Comparison of ENCODE assay signal across 20 cellular contexts in the genomic region with DNA sequence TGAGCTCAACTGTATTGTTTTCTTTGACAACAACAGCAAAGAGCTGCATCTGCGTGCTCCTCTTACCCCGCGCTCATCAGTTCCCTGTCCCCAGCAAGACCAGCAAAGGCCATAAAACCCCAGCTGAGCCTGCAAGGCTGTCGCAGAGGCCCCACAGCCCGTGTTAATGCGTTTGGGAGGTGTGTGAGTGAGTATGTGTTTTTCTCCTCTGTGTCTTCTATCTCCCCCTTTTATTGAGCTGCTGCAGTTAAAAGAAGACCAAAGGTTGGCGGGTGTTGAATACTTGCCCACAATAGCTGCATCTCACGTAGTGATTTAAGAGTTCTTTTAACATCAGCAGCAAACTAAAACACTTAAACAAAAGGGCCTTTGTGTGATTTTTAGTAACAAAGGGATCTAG. TPM values are rescaled to one million over a fixed set of nuclear protein-coding genes. Genes with fewer than 3 reads are reported as not detected.
A peak's percentile ranks its signal among the peaks of the same experiment; 100 is the strongest.
DNase-seq lines count a peak whose midpoint lies in the region; ATAC-seq, FAIRE-seq and TF ChIP-seq lines count a peak whose summit lies in the region.
"Had no signal": no experiment of that assay in that cellular context is flagged by ENCODE, and none has a peak within 500 bp of the region (broad histone marks: within the 10 kb centered on the region; RNA-seq: fewer than 3 reads in every experiment).

No MANE protein-coding gene starts in this region.

- intact Hi-C loops in left ventricle myocardium inferior (cut with micrococcal nuclease), result no loop called here

- CTCF ChIA-PET in WTC11 (lab: Charles Lee), result interaction anchor here (1.2 to 3.6 kb wide), 4 partner anchors 27 to 138 kb away, joined by 3 to 19 read pairs (median 4); partner anchors contain the start of gene CNKSR3
- CTCF ChIA-PET in activated CD4-positive, alpha-beta memory T cell treated with anti-CD3 and anti-CD28 coated beads, Interleukin-2, amount 10 ng/mL, durations not matched to agents 7 days and 5 days (lab: Charles Lee), result no interaction called here

- DNase-seq in NCI-H146 (lab: John Stamatoyannopoulos, UW) (peak; percentile 35), WTC11 (ENCODE audit: low spot score) (no peak), medulla oblongata (ENCODE audit: extremely low spot score) (peak; percentile 19), small intestine (peak; percentile 65), left ventricle myocardium inferior (no peak), DMS114 treated with DMSO at 0.1 percent for 48 hours (lab: John Stamatoyannopoulos, UW; ENCODE audit: unreplicated experiment) (no peak)
- DNase-seq in activated CD4-positive, alpha-beta memory T cell treated with anti-CD3 and anti-CD28 coated beads, Interleukin-2, amount 10 ng/mL, durations not matched to agents 7 days and 5 days, result no peak
- DNase-seq: brain microvascular endothelial cell; DMS 273 treated with DMSO at 0.1 percent for 48 hours; gastrocnemius medialis; Karpas-422; NCI-H1694 treated with DMSO at 0.1 percent for 48 hours; NCI-H524; stimulated activated CD4-positive, alpha-beta T cell treated with anti-CD3 and anti-CD28 coated beads, Interleukin-4, amount 100 ng/mL, for 4 hours; thyroid gland had no signal

- FAIRE-seq in small intestine (lab: Jason Lieb, UNC), result no peak

- H3K9me3 ChIP-seq in small intestine (ENCODE audit: control insufficient read depth, low read depth), result no peaks in the 10 kb centered on the region
- H3K9me3 ChIP-seq in left ventricle myocardium inferior (replicated peaks), result no peaks in the 10 kb centered on the region
- H3K9me3 ChIP-seq: BLaER1 treated with 17β-estradiol and CSF1 and Interleukin-3, amounts not matched to agents 10 nM and 100 nM; gastrocnemius medialis; neutrophil; thyroid gland had no signal

- ATAC-seq in WTC11, result peak; percentile 50
- ATAC-seq: gastrocnemius medialis had no signal

- H3K4me3 ChIP-seq in small intestine (ENCODE audit: low read depth in 1 of 2, low read length in 2 of 2), result no peak overlapping the region
- H3K4me3 ChIP-seq in left ventricle myocardium inferior, result no peak overlapping the region
- H3K4me3 ChIP-seq: BLaER1 treated with 17β-estradiol and CSF1 and Interleukin-3, amounts not matched to agents 10 nM and 100 nM; gastrocnemius medialis; lung; thyroid gland had no signal

- H3K36me3 ChIP-seq in small intestine (ENCODE audit: control insufficient read depth in 2 of 2, insufficient read depth in 2 of 2, low read length in 2 of 2) (no peaks in the 10 kb centered on the region), left ventricle myocardium inferior (no peaks in the 10 kb centered on the region)
- H3K36me3 ChIP-seq: BLaER1 treated with 17β-estradiol and CSF1 and Interleukin-3, amounts not matched to agents 10 nM and 100 nM; brain microvascular endothelial cell; gastrocnemius medialis; neutrophil; thyroid gland had no signal

- TF ChIP-seq CTCF in WTC11 (IDR thresholded peaks at IDR 0.05) (no peak), left ventricle myocardium inferior (IDR thresholded peaks at IDR 0.05; ENCODE audit: borderline replicate concordance) (no peak)

- H3K27ac ChIP-seq in small intestine (ENCODE audit: low read depth in 1 of 2, low read length in 1 of 2) (no peak overlapping the region), left ventricle myocardium inferior (replicated peaks) (no peak overlapping the region)
- H3K27ac ChIP-seq: BLaER1 treated with 17β-estradiol and CSF1 and Interleukin-3, amounts not matched to agents 10 nM and 100 nM; brain microvascular endothelial cell; epithelial cell of prostate; gastrocnemius medialis; neutrophil; thyroid gland had no signal

- H3K9me3 Mint-ChIP-seq in WTC11, result no peaks in the 10 kb centered on the region
- no peaks in the 10 kb centered on the region for H3K9me3 Mint-ChIP-seq in activated CD4-positive, alpha-beta memory T cell treated with anti-CD3 and anti-CD28 coated beads, Interleukin-2, amount 10 ng/mL, durations not matched to agents 7 days and 5 days

- no peaks in the 10 kb centered on the region for H3K36me3 Mint-ChIP-seq in WTC11
- no peaks in the 10 kb centered on the region for H3K36me3 Mint-ChIP-seq in activated CD4-positive, alpha-beta memory T cell treated with anti-CD3 and anti-CD28 coated beads, Interleukin-2, amount 10 ng/mL, durations not matched to agents 7 days and 5 days (ENCODE audit: low read depth)
- H3K36me3 Mint-ChIP-seq: activated naive CD8-positive, alpha-beta T cell had no signal

- H3K27me3 Mint-ChIP-seq in WTC11 (ENCODE audit: low read depth), result peaks cover 52% of the 10 kb centered on the region
- peaks cover 3% of the 10 kb centered on the region for H3K27me3 Mint-ChIP-seq in activated CD4-positive, alpha-beta memory T cell treated with anti-CD3 and anti-CD28 coated beads, Interleukin-2, amount 10 ng/mL, durations not matched to agents 7 days and 5 days
- H3K27me3 Mint-ChIP-seq: activated naive CD8-positive, alpha-beta T cell had no signal

- H3K4me3 Mint-ChIP-seq in WTC11, result no peak overlapping the region
- no peak overlapping the region for H3K4me3 Mint-ChIP-seq in activated CD4-positive, alpha-beta memory T cell treated with anti-CD3 and anti-CD28 coated beads, Interleukin-2, amount 10 ng/mL, durations not matched to agents 7 days and 5 days
- H3K4me3 Mint-ChIP-seq: activated naive CD8-positive, alpha-beta T cell had no signal

- POLR2A ChIA-PET in WTC11 (lab: Charles Lee), result interaction anchor here (1.0 kb wide), 1 partner anchor 66 kb away, joined by 3 read pairs; no protein-coding TSS in a partner anchor
- POLR2A ChIA-PET in activated CD4-positive, alpha-beta memory T cell treated with anti-CD3 and anti-CD28 coated beads, Interleukin-2, amount 10 ng/mL, durations not matched to agents 7 days and 5 days (lab: Charles Lee), result no interaction called here

- H3K4me1 ChIP-seq in small intestine (ENCODE audit: control insufficient read depth in 2 of 2, insufficient read depth in 1 of 2, low read depth in 1 of 2, low read length in 1 of 2) (no peaks in the 10 kb centered on the region), left ventricle myocardium inferior (no peaks in the 10 kb centered on the region)
- H3K4me1 ChIP-seq: BLaER1 treated with 17β-estradiol and CSF1 and Interleukin-3, amounts not matched to agents 10 nM and 100 nM; gastrocnemius medialis; thyroid gland had no signal

- peaks cover 37% of the 10 kb centered on the region for H3K4me1 Mint-ChIP-seq in WTC11
- no peaks in the 10 kb centered on the region for H3K4me1 Mint-ChIP-seq in activated CD4-positive, alpha-beta memory T cell treated with anti-CD3 and anti-CD28 coated beads, Interleukin-2, amount 10 ng/mL, durations not matched to agents 7 days and 5 days

- 27 to 63% (median 35%) methylated on average over 8 of the region's 8 CpGs for WGBS in small intestine, 3 donors

- H3K27me3 ChIP-seq in small intestine (ENCODE audit: control insufficient read depth in 2 of 2, insufficient read depth in 2 of 2, low read length in 2 of 2) (no peaks in the 10 kb centered on the region), left ventricle myocardium inferior (ENCODE audit: low read depth) (no peaks in the 10 kb centered on the region)
- H3K27me3 ChIP-seq: BLaER1 treated with 17β-estradiol and CSF1 and Interleukin-3, amounts not matched to agents 10 nM and 100 nM; brain microvascular endothelial cell; gastrocnemius medialis; neutrophil; thyroid gland had no signal

- H3K27ac Mint-ChIP-seq in WTC11, result no peak overlapping the region
- no peak overlapping the region for H3K27ac Mint-ChIP-seq in activated CD4-positive, alpha-beta memory T cell treated with anti-CD3 and anti-CD28 coated beads, Interleukin-2, amount 10 ng/mL, durations not matched to agents 7 days and 5 days
- H3K27ac Mint-ChIP-seq: activated naive CD8-positive, alpha-beta T cell had no signal

TF ChIP-seq in WTC11, 78 proteins besides CTCF, POLR2A, EP300 and RAD21:
- TF ChIP-seq ESRRA (CRISPR knock-in tag; IDR thresholded peaks at IDR 0.05; ENCODE audit: borderline replicate concordance), result no peak
- TF ChIP-seq ERG (CRISPR knock-in tag; IDR thresholded peaks at IDR 0.05), result no peak
- TF ChIP-seq TP53 (CRISPR knock-in tag; IDR thresholded peaks at IDR 0.05), result no peak
- no peak for TF ChIP-seq ZNF138 (CRISPR knock-in tag; conservative IDR thresholded peaks at IDR 0.05)
- TF ChIP-seq CDX4 (CRISPR knock-in tag; IDR thresholded peaks at IDR 0.05; ENCODE audit: borderline replicate concordance), result no peak
- TF ChIP-seq NR2C2 (CRISPR knock-in tag; IDR thresholded peaks at IDR 0.05), result no peak
- TF ChIP-seq JAZF1 (CRISPR knock-in tag; IDR thresholded peaks at IDR 0.05), result no peak

RNA-seq across cellular contexts. Expression of gene CNKSR3, which starts 27.0 kb away (rescaled TPM):
- total RNA-seq in WTC11 (2021) (3.9 to 5.7 TPM (median 4.0 TPM) in 3 replicates), left ventricle myocardium inferior (20.3 TPM)
- polyA plus RNA-seq in small intestine, result 10 to 100 TPM; 10.6 to 11.6 (median 11.6) TPM
- not detected for total RNA-seq in activated CD4-positive, alpha-beta memory T cell treated with anti-CD3 and anti-CD28 coated beads, Interleukin-2, amount 10 ng/mL, durations not matched to agents 7 days and 5 days

Comparison
In these comparisons a context has a peak if more than half of its experiments do, and no peak if none do; other contexts are left out.
1. DNase-seq: peak in NCI-H146 (single experiment), medulla oblongata (single experiment) and small intestine (single experiment); none in WTC11 (single experiment), activated CD4-positive, alpha-beta memory T cell treated with anti-CD3 and anti-CD28 coated beads, Interleukin-2, amount 10 ng/mL, durations not matched to agents 7 days and 5 days (single experiment), left ventricle myocardium inferior (single experiment) and DMS114 treated with DMSO at 0.1 percent for 48 hours (single experiment).